ENCODE assay signal across 8 cellular contexts in the genomic region with DNA sequence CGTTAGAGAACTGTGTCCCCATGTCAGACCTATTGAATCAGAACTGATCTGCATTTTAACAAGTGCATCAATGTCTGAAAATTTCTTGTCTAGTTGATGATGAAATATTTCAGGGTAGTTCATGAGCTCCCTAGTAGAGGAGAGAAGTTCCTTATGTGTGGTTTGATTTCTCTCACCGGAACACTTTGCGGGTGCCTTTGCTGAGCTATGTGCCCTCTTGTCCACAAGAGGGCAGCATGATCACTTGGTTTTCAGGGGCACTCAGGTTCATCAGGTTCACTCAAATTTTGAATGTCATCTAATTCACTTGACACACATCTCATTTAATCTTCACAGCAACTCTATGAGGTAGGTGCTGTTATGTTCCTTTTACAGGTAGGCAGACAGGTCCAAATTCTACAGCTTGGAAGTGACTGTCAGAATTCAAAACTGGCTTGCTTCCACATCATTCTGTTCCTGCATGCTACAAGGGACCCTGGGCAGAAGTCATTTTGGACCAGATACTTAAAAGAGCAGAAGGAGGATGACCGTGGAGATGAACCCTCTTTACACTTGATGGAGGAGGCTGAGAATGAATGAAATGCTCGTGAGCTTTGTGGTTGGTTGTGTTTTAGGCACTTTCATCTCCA. TPM values are rescaled to one million over a fixed set of nuclear protein-coding genes. Genes with fewer than 3 reads are reported as not detected.
A peak's percentile ranks its signal among the peaks of the same experiment; 100 is the strongest.
DNase-seq lines count a peak whose midpoint lies in the region; ATAC-seq and TF ChIP-seq lines count a peak whose summit lies in the region.

No MANE protein-coding gene starts in this region.

- intact Hi-C loops in right cardiac atrium (cut with DNase I) (loop anchor here (2.0 to 10.0 kb wide), 4 partner anchors 59 to 319 kb away; partner anchors contain the start of gene P4HA3 (in 1 of the 4)), gastrocnemius medialis (cut with DNase I; ENCODE audit: low total_unique reads) (loop anchor here (1.0 to 5.0 kb wide), 4 partner anchors 65 to 193 kb away; partner anchors contain the start of gene PGM2L1)

- 43% methylated on average over 5 of the region's 5 CpGs for WGBS in right cardiac atrium

- H3K36me3 ChIP-seq in MG63 (peaks cover 19% of the 10 kb centered on the region), gastrocnemius medialis (peaks cover 0 to 47% of the 10 kb centered on the region in 2 donors)

- no peak overlapping the region for H3K4me3 ChIP-seq in MG63
- no peak overlapping the region for H3K4me3 ChIP-seq in right cardiac atrium (ENCODE audit: low read length)
- no peak overlapping the region for H3K4me3 ChIP-seq in gastrocnemius medialis

- no peaks in the 10 kb centered on the region for H3K4me1 ChIP-seq in right cardiac atrium (ENCODE audit: control insufficient read depth, insufficient read depth, low read length)
- H3K4me1 ChIP-seq in gastrocnemius medialis = peaks cover 17 to 29% of the 10 kb centered on the region in 2 donors

- H3K9me3 ChIP-seq in MG63 (no peaks in the 10 kb centered on the region), right cardiac atrium (ENCODE audit: control insufficient read depth, low read length) (no peaks in the 10 kb centered on the region), gastrocnemius medialis (no peaks in the 10 kb centered on the region)

- H3K27ac ChIP-seq in right cardiac atrium (ENCODE audit: low read length) = no peak overlapping the region
- no peak overlapping the region for H3K27ac ChIP-seq in gastrocnemius medialis

- no peak for TF ChIP-seq POLR2A in gastrocnemius medialis (IDR thresholded peaks at IDR 0.05)

- peak; percentile 82 for DNase-seq in GM03348 (ENCODE audit: low spot score)
- peak; percentile 9 for DNase-seq in MG63
- DNase-seq in SKM-1 treated with dmso at 0.1 percent for 144 hours (lab: John Stamatoyannopoulos, UW; ENCODE audit: unreplicated experiment) = peak; percentile 85
- peak; percentile 63 for DNase-seq in amniotic epithelial cell (ENCODE audit: low read depth)
- DNase-seq in right cardiac atrium = peak in 2 of 3 donors; percentile 18 to 68
- peak in 1 of 2 donors; percentile 36 for DNase-seq in gastrocnemius medialis

- TF ChIP-seq CTCF in gastrocnemius medialis (IDR thresholded peaks at IDR 0.05 in 4 of 5, conservative IDR thresholded peaks at IDR 0.05 in 1 of 5) = peak; percentile 71 to 90 (median 86)

- in situ Hi-C loops in gastrocnemius medialis (cut with MboI; ENCODE audit: low sequenced_read_pairs in 4 of 4) = loop anchor here (5.0 to 10.0 kb wide), 4 partner anchors 131 to 196 kb away; no protein-coding TSS in a partner anchor

- H3K27me3 ChIP-seq in MG63 (no peaks in the 10 kb centered on the region), right cardiac atrium (ENCODE audit: control insufficient read depth, insufficient read depth) (no peaks in the 10 kb centered on the region), gastrocnemius medialis (no peaks in the 10 kb centered on the region)

- ATAC-seq in right cardiac atrium = peak; percentile 44 to 71
- peak; percentile 72 to 74 for ATAC-seq in gastrocnemius medialis
- no peak for ATAC-seq in HG02938 (IDR thresholded peaks at IDR 0.05; ENCODE audit: unreplicated experiment)
- ATAC-seq in HG02678 (IDR thresholded peaks at IDR 0.05; ENCODE audit: unreplicated experiment) = no peak

RNA-seq across cellular contexts. Expression of gene P4HA3, which starts 55.6 kb away (rescaled TPM):
- not detected in 2 replicates for total RNA-seq in MG63 (2014; rRNA removed; shearing (Covaris generic); ENCODE audit: low replicate concordance)
- total RNA-seq in right cardiac atrium (under 1 TPM in 2 of 4 donors, not detected in 2; 0.21 to 0.72 TPM), gastrocnemius medialis (under 1 TPM in 1 of 4 donors, not detected in 3; 0.09 TPM)
- polyA plus RNA-seq in right cardiac atrium = 0.07 TPM

Comparison
In these comparisons a context has a peak if more than half of its experiments do, and no peak if none do; other contexts are left out.
1. ATAC-seq: peak in right cardiac atrium (2 of 2) and gastrocnemius medialis (2 of 2); none in HG02938 (single experiment) and HG02678 (single experiment).